8 cellular contexts compared by ENCODE assay signal in genomic region chr5:173161148-173161547, GRCh38.
"Had no signal": no experiment of that assay in that cellular context is flagged by ENCODE, and none has a peak within 500 bp of the region (broad histone marks: within the 10 kb centered on the region; RNA-seq: fewer than 3 reads in every experiment).

No MANE protein-coding gene starts in this region.

- DNase-seq: GM23248, GOT3, H7, HFFc6, IMR-90, KBM-7 had no signal

- H3K4me3 Mint-ChIP-seq: HFFc6 had no signal

- H3K27ac ChIP-seq: GM23248 had no signal

- H3K27ac Mint-ChIP-seq: HFFc6 had no signal

- H3K4me1 ChIP-seq: HAP-1 had no signal

- H3K4me3 ChIP-seq: GM23248, HAP-1 had no signal

- H3K9me3 ChIP-seq: HAP-1 had no signal

- ATAC-seq: HCT116 had no signal

- H3K9ac ChIP-seq: GM23248 had no signal

- H2AFZ ChIP-seq: GM23248 had no signal

- H3K9me3 Mint-ChIP-seq: HFFc6 had no signal
